ENCODE assay signal across 8 cellular contexts in the genomic region with DNA sequence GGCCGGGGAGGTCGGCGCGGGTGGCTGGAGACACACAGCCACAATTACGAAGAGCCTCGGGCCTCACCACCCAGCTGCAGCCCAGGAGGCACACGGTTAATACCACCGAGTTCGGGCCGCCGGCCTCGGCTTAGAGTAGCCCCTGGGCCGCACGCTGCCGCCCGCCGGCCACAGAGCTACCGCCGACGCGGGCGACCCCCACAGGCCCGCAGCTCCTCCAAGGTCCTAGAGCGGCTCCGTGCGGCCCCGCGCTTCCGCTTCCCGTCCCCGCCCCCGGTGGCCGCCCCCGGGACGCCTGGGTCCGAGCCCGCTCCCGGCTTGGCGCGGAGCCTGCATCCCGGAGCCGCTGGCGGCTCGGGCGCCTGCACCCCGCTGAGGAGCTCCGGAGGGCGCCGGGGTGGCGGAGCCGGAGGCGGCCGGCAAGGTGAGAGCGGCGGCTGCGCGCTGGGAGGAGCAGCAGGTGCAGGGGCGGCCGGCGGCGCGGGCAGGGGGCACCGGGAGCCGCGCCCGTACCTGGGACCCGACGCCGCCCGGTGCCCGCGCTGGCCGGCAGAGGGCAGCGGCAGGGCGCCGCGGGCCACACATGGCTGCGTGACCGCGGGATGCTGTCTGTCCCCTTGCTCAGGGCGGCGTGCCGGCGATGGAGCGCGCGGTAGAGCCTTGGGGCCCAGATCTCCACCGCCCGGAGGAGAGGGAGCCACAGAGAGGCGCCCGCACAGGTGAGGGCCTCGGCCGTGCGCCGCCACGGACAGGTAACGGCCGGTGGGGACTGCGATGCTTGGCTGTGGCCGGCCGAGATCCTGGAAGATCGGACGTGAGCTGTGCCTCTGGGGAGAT. TPM values are rescaled to one million over a fixed set of nuclear protein-coding genes. Genes with fewer than 3 reads are reported as not detected.
DNase-seq lines count a peak whose midpoint lies in the region; ATAC-seq and TF ChIP-seq lines count a peak whose summit lies in the region.

ZNF48 (plus strand) TSS at position 266 of the 837 bp plus-strand sequence; CDS start at position 641, 375 bp downstream.

- DNase-seq in AG09319 (ENCODE audit: extremely low read depth, low read depth) = no peak
- DNase-seq in NCI-H446 (lab: John Stamatoyannopoulos, UW) = peak; percentile 61 to 90
- DNase-seq in activated CD4-positive, alpha-beta T cell treated with anti-CD3 and anti-CD28 coated beads for 1 hour = peak; percentile 32
- peak; percentile 95 for DNase-seq in dermis blood vessel endothelial cell
- peak; percentile 98 for DNase-seq in left kidney (ENCODE audit: low read depth, low spot score)
- peak; percentile 72 for DNase-seq in stimulated activated CD4-positive, alpha-beta T cell treated with anti-CD3 and anti-CD28 coated beads, Interleukin-4, amount 100 ng/mL, for 1 hour

- TF ChIP-seq CTCF in AG09319 (IDR thresholded peaks at IDR 0.05; ENCODE audit: low read depth, low read length) = peak; percentile 16

- ATAC-seq in GM18861 (IDR thresholded peaks at IDR 0.05; ENCODE audit: unreplicated experiment) = peak; percentile 49
- peak; percentile 41 for ATAC-seq in HG03175 (IDR thresholded peaks at IDR 0.05; ENCODE audit: unreplicated experiment)

RNA-seq across cellular contexts. Expression of gene ZNF48, which starts in this region (rescaled TPM):
- 16.5 and 20.1 TPM in 2 replicates for total RNA-seq in dermis blood vessel endothelial cell
